1 cellular context compared by ENCODE assay signal in genomic region chr14:105491366-105492006, GRCh38.
TF ChIP-seq lines count a peak whose summit lies in the region.

No MANE protein-coding gene starts in this region.

TF ChIP-seq in GM12878, 131 proteins besides CTCF, POLR2A, EP300 and RAD21:
- TF ChIP-seq KLF5 (IDR thresholded peaks at IDR 0.05; ENCODE audit: partially characterized antibody) (peak; percentile 1), BCL11A (IDR thresholded peaks at IDR 0.05; ENCODE audit: low read depth, low read length) (no peak), BACH1 (IDR thresholded peaks at IDR 0.05; ENCODE audit: borderline replicate concordance) (peak; percentile 30; the same call in 1 of the 2 replicates), SMC3 (IDR thresholded peaks at IDR 0.05; ENCODE audit: borderline replicate concordance, low read length) (no peak), IRF3 (IDR thresholded peaks at IDR 0.05) (no peak), KAT2A (conservative IDR thresholded peaks at IDR 0.05; ENCODE audit: control insufficient read depth, low read depth, low read length) (no peak), MXI1 (IDR thresholded peaks at IDR 0.05; ENCODE audit: low read depth, low read length) (peak; percentile 83; the same call in 1 of the 2 replicates), SMARCA5 (IDR thresholded peaks at IDR 0.05) (peak; percentile 89), HDAC2 (IDR thresholded peaks at IDR 0.05) (peak; percentile 58; the same call in 1 of the 2 replicates), HDGF (IDR thresholded peaks at IDR 0.05) (0 out of 2 replicates have a peak, but pooled peaks have one; percentile 71), CREM (IDR thresholded peaks at IDR 0.05; ENCODE audit: low read depth) (0 out of 2 replicates have a peak, but pooled peaks have one; percentile 7), TCF3 (IDR thresholded peaks at IDR 0.05; ENCODE audit: borderline replicate concordance, insufficient read depth, low read depth, low read length) (no peak), LARP7 (IDR thresholded peaks at IDR 0.05) (peak; percentile 99), DPF2 (IDR thresholded peaks at IDR 0.05) (peak; percentile 55), GATAD2B (conservative IDR thresholded peaks at IDR 0.05; ENCODE audit: low read depth) (peak; percentile 87; the same call in 1 of the 2 replicates), NR2F1 (conservative IDR thresholded peaks at IDR 0.05) (peak; percentile 32), ZBTB33 (IDR thresholded peaks at IDR 0.05) (no peak), NKRF (conservative IDR thresholded peaks at IDR 0.05) (peak; percentile 100), RB1 (IDR thresholded peaks at IDR 0.05; ENCODE audit: borderline replicate concordance) (peak; percentile 21; the same call in 1 of the 2 replicates), SMAD1 (IDR thresholded peaks at IDR 0.05; ENCODE audit: low read depth, partially characterized antibody) (no peak), CHD1 (IDR thresholded peaks at IDR 0.05; ENCODE audit: low read depth, low read length) (no peak), SREBF2 (IDR thresholded peaks at IDR 0.05; ENCODE audit: low read length) (no peak), ESRRA (IDR thresholded peaks at IDR 0.05; ENCODE audit: low read length) (no peak), FOXM1 (IDR thresholded peaks at IDR 0.05; ENCODE audit: low read depth, low read length) (no peak), NRF1 (conservative IDR thresholded peaks at IDR 0.05; ENCODE audit: low read depth, low read length) (no peak), SRF (IDR thresholded peaks at IDR 0.05; ENCODE audit: low read depth in 2 of 2, low read length in 2 of 2) (peak in 1 of 2 experiments; percentile 27; a peak in 1 of 4 replicates)
TF ChIP-seq in GM12878: peak in this region for 14.
